29 cellular contexts compared by ENCODE assay signal in genomic region chr3:11405323-11405722, GRCh38.
"Had no signal": no experiment of that assay in that cellular context is flagged by ENCODE, and none has a peak within 500 bp of the region (broad histone marks: within the 10 kb centered on the region; RNA-seq: fewer than 3 reads in every experiment).

No MANE protein-coding gene starts in this region.

- H3K4me1 ChIP-seq: colonic mucosa, esophagus muscularis mucosa, esophagus squamous epithelium, foreskin keratinocyte, gastrocnemius medialis, gastroesophageal sphincter, heart left ventricle, heart right ventricle had no signal

- H3K4me2 ChIP-seq: hepatocyte had no signal

- DNase-seq: colonic mucosa; cortex of kidney; dermis blood vessel endothelial cell; dorsolateral prefrontal cortex; effector CD4-positive, alpha-beta T cell; effector CD8-positive, alpha-beta T cell; effector memory CD4-positive, alpha-beta T cell; endodermal cell; erythroblast; esophagus squamous epithelium; foreskin fibroblast; foreskin keratinocyte; foreskin melanocyte; gastrocnemius medialis; glutamatergic neuron; head of caudate nucleus; heart left ventricle; heart right ventricle had no signal

- H3K4me3 ChIP-seq: colonic mucosa, coronary artery, dorsolateral prefrontal cortex, esophagus muscularis mucosa, esophagus squamous epithelium, gastrocnemius medialis, gastroesophageal sphincter, heart left ventricle, heart right ventricle, hepatocyte had no signal

- H3K27ac ChIP-seq: colonic mucosa, coronary artery, dorsolateral prefrontal cortex, epithelial cell of prostate, esophagus muscularis mucosa, esophagus squamous epithelium, foreskin keratinocyte, gastrocnemius medialis, gastroesophageal sphincter, heart left ventricle, heart right ventricle, hepatocyte had no signal

- FAIRE-seq: colon, endometrium, endothelial cell of umbilical vein, frontal cortex had no signal

- H3K27ac Mint-ChIP-seq: dendritic cell treated with granulocyte-macrophage colony-stimulating factor and Interleukin-4, amounts not matched to agents 40 ng/mL and 50 ng/mL, for 4 days; endodermal cell had no signal

- H3K27me3 ChIP-seq: colonic mucosa, dorsolateral prefrontal cortex, esophagus muscularis mucosa, esophagus squamous epithelium, foreskin keratinocyte, gastrocnemius medialis, gastroesophageal sphincter, heart left ventricle, heart right ventricle, hepatocyte had no signal

- H3K4me1 Mint-ChIP-seq: endodermal cell had no signal

- H2AFZ ChIP-seq: hepatocyte had no signal

- H3K9me3 ChIP-seq: colonic mucosa, gastrocnemius medialis had no signal

- H3K79me2 ChIP-seq: hepatocyte had no signal

- H3K27me3 Mint-ChIP-seq: dendritic cell treated with granulocyte-macrophage colony-stimulating factor and Interleukin-4, amounts not matched to agents 40 ng/mL and 50 ng/mL, for 4 days had no signal

- H3K36me3 ChIP-seq: colonic mucosa, gastrocnemius medialis had no signal

- H3K4me3 Mint-ChIP-seq: dendritic cell treated with granulocyte-macrophage colony-stimulating factor and Interleukin-4, amounts not matched to agents 40 ng/mL and 50 ng/mL, for 4 days; endodermal cell had no signal

- ATAC-seq: esophagus mucosa, foreskin keratinocyte, gastrocnemius medialis, gastroesophageal sphincter, heart left ventricle, heart right ventricle had no signal
